In the genomic region with DNA sequence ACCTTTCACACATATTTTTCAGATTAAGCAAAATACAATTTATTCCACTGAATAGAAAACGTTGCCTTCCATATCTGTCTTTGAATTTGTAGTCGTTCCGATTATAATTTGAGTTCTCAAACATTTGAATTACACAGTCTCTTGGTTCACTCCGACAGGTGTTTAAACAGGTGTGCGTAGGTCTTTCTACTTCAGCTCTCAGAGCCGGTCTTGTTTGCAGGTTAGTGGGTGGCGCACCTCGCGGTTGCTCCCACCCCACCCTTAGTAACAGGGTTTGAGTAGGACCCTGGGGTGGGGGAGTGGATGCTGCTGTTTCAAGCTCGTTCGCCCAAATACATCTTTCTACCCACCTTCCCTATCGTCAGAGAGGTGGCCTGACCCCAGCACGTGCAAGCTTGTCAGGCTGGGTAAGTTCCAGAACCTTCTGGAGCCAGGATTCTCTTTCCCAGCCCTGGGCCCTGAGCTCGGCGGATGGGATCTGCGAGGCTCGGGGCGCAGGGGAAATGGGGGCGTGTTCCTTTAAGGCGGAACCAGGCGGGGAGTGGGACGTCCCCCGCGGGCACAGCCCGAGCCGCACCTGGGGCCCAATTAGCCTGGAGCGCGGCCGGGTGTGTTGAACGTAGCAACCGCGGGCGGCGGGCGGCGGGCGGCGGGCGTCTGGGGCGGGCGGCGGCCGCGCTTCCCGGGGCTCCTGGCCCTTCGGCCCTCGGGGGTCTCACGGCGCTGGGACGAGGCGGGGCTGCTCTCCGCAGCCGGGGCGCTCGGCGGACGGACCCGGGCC, we compare ENCODE assay signal across 8 cellular contexts. TPM values are rescaled to one million over a fixed set of nuclear protein-coding genes. Genes with fewer than 3 reads are reported as not detected.
DNase-seq lines count a peak whose midpoint lies in the region; ATAC-seq and TF ChIP-seq lines count a peak whose summit lies in the region.

A gene (plus strand): TSS at position 591 of the 781 bp plus-strand sequence.

- POLR2A ChIA-PET in activated CD8-positive, alpha-beta T cell treated with anti-CD3 and anti-CD28 coated beads, Interleukin-2, amount 10 ng/mL, durations not matched to agents 7 days and 5 days (lab: Charles Lee), result no interaction called here

- peaks cover 8% of the 10 kb centered on the region for H3K4me1 Mint-ChIP-seq in Calu3 (ENCODE audit: low read depth, unreplicated experiment)
- H3K4me1 Mint-ChIP-seq in activated CD8-positive, alpha-beta T cell treated with anti-CD3 and anti-CD28 coated beads, Interleukin-2, amount 10 ng/mL, durations not matched to agents 7 days and 5 days (ENCODE audit: low read depth), result peaks cover 5% of the 10 kb centered on the region
- H3K4me1 Mint-ChIP-seq in natural killer cell, result peaks cover 4 to 5% of the 10 kb centered on the region in 2 donors

- TF ChIP-seq CTCF in Calu3 (IDR thresholded peaks at IDR 0.05; ENCODE audit: unreplicated experiment) (no peak), esophagus muscularis mucosa (IDR thresholded peaks at IDR 0.05) (no peak), natural killer cell (IDR thresholded peaks at IDR 0.05) (no peak)

- peak within 1 kb of the TSS; percentile 61 for H3K27ac Mint-ChIP-seq in Calu3 (ENCODE audit: unreplicated experiment)
- no peak within 1 kb of the TSS for H3K27ac Mint-ChIP-seq in activated CD8-positive, alpha-beta T cell treated with anti-CD3 and anti-CD28 coated beads, Interleukin-2, amount 10 ng/mL, durations not matched to agents 7 days and 5 days
- H3K27ac Mint-ChIP-seq in natural killer cell, result no peak within 1 kb of the TSS

- intact Hi-C loops in Calu3 (cut with micrococcal nuclease; ENCODE audit: unreplicated experiment) (no loop called here), esophagus muscularis mucosa (cut with DNase I) (no loop called here), natural killer cell (cut with micrococcal nuclease) (no loop called here)

- CTCF ChIA-PET in Calu3 (lab: Charles Lee), result interaction anchor here (2.8 kb wide), 1 partner anchor 36 kb away, joined by 9 read pairs; no protein-coding TSS in a partner anchor
- CTCF ChIA-PET in activated CD8-positive, alpha-beta T cell treated with anti-CD3 and anti-CD28 coated beads, Interleukin-2, amount 10 ng/mL, durations not matched to agents 7 days and 5 days (lab: Charles Lee), result interaction anchor here (1.0 kb wide), 1 partner anchor 33 kb away, joined by 3 read pairs; no protein-coding TSS in a partner anchor

- H3K27me3 Mint-ChIP-seq in Calu3 (ENCODE audit: unreplicated experiment), result no peaks in the 10 kb centered on the region
- peaks cover 38% of the 10 kb centered on the region for H3K27me3 Mint-ChIP-seq in activated CD8-positive, alpha-beta T cell treated with anti-CD3 and anti-CD28 coated beads, Interleukin-2, amount 10 ng/mL, durations not matched to agents 7 days and 5 days (ENCODE audit: low read depth)
- H3K27me3 Mint-ChIP-seq in natural killer cell (ENCODE audit: low read depth in 2 of 2), result peaks cover 38 to 53% of the 10 kb centered on the region in 2 donors

- H3K4me1 ChIP-seq in esophagus muscularis mucosa (peaks cover 10 to 39% (median 37%) of the 10 kb centered on the region in 4 donors), stomach smooth muscle (ENCODE audit: control insufficient read depth, insufficient read depth, low read length) (peaks cover 4% of the 10 kb centered on the region)

- H3K9me3 ChIP-seq in KOPT-K1 (ENCODE audit: insufficient read depth, low read length, poor library complexity, severe bottlenecking), result no peaks in the 10 kb centered on the region
- H3K9me3 ChIP-seq in esophagus muscularis mucosa, result no peaks in the 10 kb centered on the region
- no peaks in the 10 kb centered on the region for H3K9me3 ChIP-seq in stomach smooth muscle (ENCODE audit: control insufficient read depth in 2 of 2, low read length in 2 of 2)

- H3K4me3 ChIP-seq in esophagus muscularis mucosa, result peak within 1 kb of the TSS; percentile 76 to 93 (median 85)
- H3K4me3 ChIP-seq in stomach smooth muscle (ENCODE audit: low read length in 2 of 2), result peak within 1 kb of the TSS; percentile 65 to 77

- no peak for TF ChIP-seq EP300 in esophagus muscularis mucosa (IDR thresholded peaks at IDR 0.05)

- ATAC-seq in GM21526 (IDR thresholded peaks at IDR 0.05; ENCODE audit: low FRiP score, unreplicated experiment), result peak; percentile 80
- peak; percentile 92 for ATAC-seq in activated CD8-positive, alpha-beta T cell treated with anti-CD3 and anti-CD28 coated beads, Interleukin-2, amount 10 ng/mL, durations not matched to agents 7 days and 5 days
- ATAC-seq in natural killer cell, result peak; percentile 45 to 87 (median 77)

- peak within 1 kb of the TSS; percentile 75 for H3K4me3 Mint-ChIP-seq in Calu3 (ENCODE audit: low read depth, unreplicated experiment)
- peak within 1 kb of the TSS; percentile 53 for H3K4me3 Mint-ChIP-seq in activated CD8-positive, alpha-beta T cell treated with anti-CD3 and anti-CD28 coated beads, Interleukin-2, amount 10 ng/mL, durations not matched to agents 7 days and 5 days
- peak within 1 kb of the TSS; percentile 85 for H3K4me3 Mint-ChIP-seq in natural killer cell

- H3K9ac ChIP-seq in stomach smooth muscle (ENCODE audit: low read length in 2 of 2), result peak within 1 kb of the TSS; percentile 42 to 72

- H3K9me3 Mint-ChIP-seq in Calu3 (ENCODE audit: low read depth, unreplicated experiment) (peaks cover 3% of the 10 kb centered on the region), natural killer cell (no peaks in the 10 kb centered on the region)
- no peaks in the 10 kb centered on the region for H3K9me3 Mint-ChIP-seq in activated CD8-positive, alpha-beta T cell treated with anti-CD3 and anti-CD28 coated beads, Interleukin-2, amount 10 ng/mL, durations not matched to agents 7 days and 5 days (ENCODE audit: insufficient read depth)

- peaks cover 0 to 6% (median 2%) of the 10 kb centered on the region in 4 donors for H3K27me3 ChIP-seq in esophagus muscularis mucosa
- no peaks in the 10 kb centered on the region for H3K27me3 ChIP-seq in stomach smooth muscle (ENCODE audit: control insufficient read depth in 1 of 2, insufficient read depth in 2 of 2, low read length in 2 of 2)

- DNase-seq in Calu3 (peak; percentile 69), esophagus muscularis mucosa (ENCODE audit: extremely low spot score) (no peak), natural killer cell (peak; percentile 20), OCI-M1 (lab: John Stamatoyannopoulos, UW) (no peak)
- peak; percentile 50 for DNase-seq in activated CD8-positive, alpha-beta T cell treated with anti-CD3 and anti-CD28 coated beads, Interleukin-2, amount 10 ng/mL, durations not matched to agents 7 days and 5 days

- H3K36me3 ChIP-seq in KOPT-K1 (ENCODE audit: insufficient read depth, low read length) (no peaks in the 10 kb centered on the region), esophagus muscularis mucosa (no peaks in the 10 kb centered on the region), stomach smooth muscle (ENCODE audit: control insufficient read depth in 2 of 2, insufficient read depth in 2 of 2, low read length in 2 of 2) (no peaks in the 10 kb centered on the region)

- BruUV-seq in Calu3 (replicated peaks; lab: Mats Ljungman, UMichigan), result no TSS peak

- no peak for TF ChIP-seq POLR2A in esophagus muscularis mucosa (IDR thresholded peaks at IDR 0.05; ENCODE audit: low read depth)

- 89% methylated on average over 9 of the region's 58 CpGs for WGBS in esophagus muscularis mucosa

- H3K27ac ChIP-seq in KOPT-K1 (ENCODE audit: low read depth, low read length, poor library complexity, severe bottlenecking) (peak within 1 kb of the TSS; percentile 33), esophagus muscularis mucosa (replicated peaks in 1 of 4) (peak within 1 kb of the TSS; percentile 68 to 78 (median 78)), stomach smooth muscle (ENCODE audit: low read length) (no peak within 1 kb of the TSS)

- H3K36me3 Mint-ChIP-seq in Calu3 (ENCODE audit: insufficient read depth, unreplicated experiment) (peaks cover 18% of the 10 kb centered on the region), natural killer cell (no peaks in the 10 kb centered on the region)
- H3K36me3 Mint-ChIP-seq in activated CD8-positive, alpha-beta T cell treated with anti-CD3 and anti-CD28 coated beads, Interleukin-2, amount 10 ng/mL, durations not matched to agents 7 days and 5 days (ENCODE audit: low read depth), result no peaks in the 10 kb centered on the region

RNA-seq across cellular contexts. Expression of the gene that starts here (rescaled TPM):
- total RNA-seq in Calu3 (2022) (36.3 and 45.5 TPM in 2 replicates), esophagus muscularis mucosa (10 to 100 TPM; 19.5 to 38.8 (median 33.6) TPM), natural killer cell (under 1 TPM in 1 of 3 donors, not detected in 2; 0.33 TPM)
- total RNA-seq in activated CD8-positive, alpha-beta T cell treated with anti-CD3 and anti-CD28 coated beads, Interleukin-2, amount 10 ng/mL, durations not matched to agents 7 days and 5 days, result under 1 TPM; 0.29 to 0.66 TPM

Comparison
In these comparisons a context has a peak if more than half of its experiments do, and no peak if none do; other contexts are left out.
1. RNA of the gene that starts here (total RNA-seq): 36.3 to 45.5 TPM in Calu3 and 19.5 to 38.8 TPM in esophagus muscularis mucosa; 0.29 to 0.66 TPM in activated CD8-positive, alpha-beta T cell treated with anti-CD3 and anti-CD28 coated beads, Interleukin-2, amount 10 ng/mL, durations not matched to agents 7 days and 5 days and 0.33 TPM in natural killer cell; every median in the first group is over 10 times any median in the second.
2. Peak in DNase-seq and ATAC-seq in activated CD8-positive, alpha-beta T cell treated with anti-CD3 and anti-CD28 coated beads, Interleukin-2, amount 10 ng/mL, durations not matched to agents 7 days and 5 days; RNA of the gene not detected or under 1 TPM.
3. Peak in DNase-seq and ATAC-seq in natural killer cell; RNA of the gene not detected or under 1 TPM.
4. Peak in every context shown above with its lines, with median percentiles within 50 percentile points of each other: H3K4me3 Mint-ChIP-seq and ATAC-seq.